8 cellular contexts compared by ENCODE assay signal in genomic region chr17:31508310-31509094, GRCh38.
DNase-seq lines count a peak whose midpoint lies in the region; ATAC-seq and TF ChIP-seq lines count a peak whose summit lies in the region.

No MANE protein-coding gene starts in this region.

- intact Hi-C loops in ascending aorta (cut with DNase I) = no loop called here

- peak in 1 of 3 experiments; percentile 7 for TF ChIP-seq CTCF in ascending aorta (IDR thresholded peaks at IDR 0.05)

- no peak overlapping the region for H3K4me3 ChIP-seq in mesendoderm (ENCODE audit: low read length)
- H3K4me3 ChIP-seq in ascending aorta = no peak overlapping the region
- H3K4me3 ChIP-seq in HAP-1 = no peak overlapping the region

- H3K36me3 ChIP-seq in mesendoderm (ENCODE audit: control insufficient read depth, insufficient read depth, low read length) = no peaks in the 10 kb centered on the region
- H3K36me3 ChIP-seq in ascending aorta = no peaks in the 10 kb centered on the region
- no peaks in the 10 kb centered on the region for H3K36me3 ChIP-seq in HAP-1 (replicated peaks)

- peaks cover 3% of the 10 kb centered on the region for H3K79me1 ChIP-seq in mesendoderm (ENCODE audit: low read length)

- H3K9me3 ChIP-seq in ascending aorta (no peaks in the 10 kb centered on the region), HAP-1 (no peaks in the 10 kb centered on the region)

- H3K36me3 Mint-ChIP-seq in activated naive CD4-positive, alpha-beta T cell treated with anti-CD3 and anti-CD28 coated beads, Interleukin-2, amount 50 U/mL, for 72 hours = no peaks in the 10 kb centered on the region

- no peak overlapping the region for H3K9ac ChIP-seq in mesendoderm (ENCODE audit: low read length)

- H3K9me3 Mint-ChIP-seq in activated naive CD4-positive, alpha-beta T cell treated with anti-CD3 and anti-CD28 coated beads, Interleukin-2, amount 50 U/mL, for 72 hours = no peaks in the 10 kb centered on the region

- no peak overlapping the region for H3K27ac ChIP-seq in mesendoderm (ENCODE audit: low read depth, low read length)
- no peak overlapping the region for H3K27ac ChIP-seq in ascending aorta

- H2BK15ac ChIP-seq in mesendoderm (replicated peaks; ENCODE audit: low read depth) = no peak overlapping the region

- H3K27ac Mint-ChIP-seq in activated naive CD4-positive, alpha-beta T cell treated with anti-CD3 and anti-CD28 coated beads, Interleukin-2, amount 50 U/mL, for 72 hours = peak overlapping the region; percentile 95 to 97

- H2BK120ac ChIP-seq in mesendoderm (ENCODE audit: low read depth, low read length) = no peak overlapping the region

- H3K4ac ChIP-seq in mesendoderm (ENCODE audit: low read depth, low read length) = no peak overlapping the region

- no peak overlapping the region for H2BK5ac ChIP-seq in mesendoderm (ENCODE audit: low read length)

- in situ Hi-C loops in SK-MEL-5 (cut with HindIII; ENCODE audit: low pct_unique_long_range_greater_than_20kb, low sequenced_read_pairs) = no loop called here
- in situ Hi-C loops in HAP-1 (cut with MboI; ENCODE audit: low sequenced_read_pairs) = no loop called here

- no CpG with 5 or more reads among the region's 13 CpGs for WGBS in mesendoderm (ENCODE audit: extremely low coverage, insufficient coverage, low lambda C conversion rate)

- H3K4me2 ChIP-seq in mesendoderm (ENCODE audit: low read length) = no peak overlapping the region

- no peak overlapping the region for H3K23ac ChIP-seq in mesendoderm (ENCODE audit: low read length)

- H4K8ac ChIP-seq in mesendoderm (ENCODE audit: low read depth, low read length) = no peak overlapping the region

- H4K5ac ChIP-seq in mesendoderm (ENCODE audit: low read length) = no peak overlapping the region

- ATAC-seq in GM18505 (IDR thresholded peaks at IDR 0.05; ENCODE audit: unreplicated experiment) = peak; percentile 57
- peak; percentile 64 for ATAC-seq in HG02588 (IDR thresholded peaks at IDR 0.05; ENCODE audit: unreplicated experiment)
- ATAC-seq in activated naive CD4-positive, alpha-beta T cell treated with anti-CD3 and anti-CD28 coated beads, Interleukin-2, amount 50 U/mL, for 72 hours = peak; percentile 81 to 86

- TF ChIP-seq POLR2A in GM18505 (IDR thresholded peaks at IDR 0.05; ENCODE audit: borderline replicate concordance, extremely low read depth, insufficient read depth, insufficient read length) = peak; percentile 55

- H3K56ac ChIP-seq in mesendoderm (ENCODE audit: low read length) = peak overlapping the region; percentile 9

- no peak overlapping the region for H3K18ac ChIP-seq in mesendoderm (ENCODE audit: low read length)

- H3K4me1 ChIP-seq in mesendoderm (ENCODE audit: control insufficient read depth, low read depth, low read length) (peaks cover 2% of the 10 kb centered on the region), ascending aorta (peaks cover 5 to 18% of the 10 kb centered on the region in 2 donors), HAP-1 (no peaks in the 10 kb centered on the region)

- no peak overlapping the region for H2AK5ac ChIP-seq in mesendoderm (ENCODE audit: low read length)

- no peaks in the 10 kb centered on the region for H3K79me2 ChIP-seq in mesendoderm (ENCODE audit: control insufficient read depth, insufficient read depth, low read length)

- DNase-seq in SK-MEL-5 (ENCODE audit: low read depth, low spot score) = peak; percentile 25
- DNase-seq in activated naive CD4-positive, alpha-beta T cell treated with anti-CD3 and anti-CD28 coated beads, Interleukin-2, amount 50 U/mL, for 72 hours (ENCODE audit: low spot score in 2 of 2) = peak; percentile 46 to 75
- DNase-seq in mesendoderm = peak; percentile 57
- no peak for DNase-seq in D341Med (ENCODE audit: low spot score)
- DNase-seq in ascending aorta (ENCODE audit: low spot score in 2 of 2) = no peak
- no peak for DNase-seq in HAP-1 (ENCODE audit: low spot score in 2 of 2)

- no peaks in the 10 kb centered on the region for H3K27me3 ChIP-seq in mesendoderm (ENCODE audit: insufficient read depth, low read length, poor library complexity)
- no peaks in the 10 kb centered on the region for H3K27me3 ChIP-seq in ascending aorta
- H3K27me3 ChIP-seq in HAP-1 (ENCODE audit: low read depth) = no peaks in the 10 kb centered on the region

Comparison
In these comparisons a context has a peak if more than half of its experiments do, and no peak if none do; other contexts are left out.
1. DNase-seq: peak in SK-MEL-5 (single experiment), activated naive CD4-positive, alpha-beta T cell treated with anti-CD3 and anti-CD28 coated beads, Interleukin-2, amount 50 U/mL, for 72 hours (2 of 2) and mesendoderm (single experiment); none in D341Med (single experiment), ascending aorta (0 of 2) and HAP-1 (0 of 2).
2. Peak in every context shown above with its lines, with median percentiles within 50 percentile points of each other: ATAC-seq.